In the genomic region with DNA sequence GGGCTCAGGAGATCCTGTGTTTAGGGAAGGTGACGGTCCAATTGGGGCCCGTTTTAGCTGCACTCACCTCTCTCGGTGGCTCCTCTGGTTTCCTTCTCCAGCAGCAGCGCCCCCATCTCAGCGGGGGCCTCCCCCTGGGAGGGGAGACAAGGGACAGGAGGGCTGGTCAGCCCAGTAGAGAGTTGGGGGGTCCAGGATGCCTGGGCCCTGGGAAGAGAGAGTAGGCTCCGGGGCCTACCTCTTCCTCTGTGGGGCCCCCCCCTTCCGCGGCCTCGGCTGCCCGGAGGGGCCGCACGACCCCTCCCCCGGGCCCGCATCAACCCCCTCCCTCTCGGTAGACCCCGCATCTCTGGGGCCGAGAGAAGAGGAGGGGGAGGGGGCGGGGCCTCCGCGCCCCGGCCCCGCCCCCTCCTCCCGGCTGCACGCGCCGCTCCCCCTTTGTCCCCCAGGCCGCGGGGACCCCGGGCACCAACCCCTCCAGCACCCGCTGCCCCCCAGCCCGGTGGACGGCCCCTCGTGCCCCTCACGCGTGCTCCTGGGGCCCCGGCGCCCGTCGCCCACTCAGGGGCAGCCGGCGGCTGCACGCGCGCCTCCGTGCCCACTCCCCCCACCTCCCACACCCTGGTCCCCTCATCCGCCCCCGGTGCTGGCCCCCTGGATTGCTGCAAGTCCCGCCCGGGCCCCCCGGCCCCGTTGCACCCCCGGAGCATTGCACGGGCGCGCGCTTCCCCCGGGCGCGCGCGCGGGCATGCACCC, we compare ENCODE assay signal across 8 cellular contexts. TPM values are rescaled to one million over a fixed set of nuclear protein-coding genes. Genes with fewer than 3 reads are reported as not detected.
A peak's percentile ranks its signal among the peaks of the same experiment; 100 is the strongest.
DNase-seq lines count a peak whose midpoint lies in the region; ATAC-seq, FAIRE-seq and TF ChIP-seq lines count a peak whose summit lies in the region.

No MANE protein-coding gene starts in this region.

- no peaks in the 10 kb centered on the region for H3K27me3 Mint-ChIP-seq in dendritic cell treated with granulocyte-macrophage colony-stimulating factor and Interleukin-4, amounts not matched to agents 40 ng/mL and 50 ng/mL, for 4 days
- no peaks in the 10 kb centered on the region for H3K27me3 Mint-ChIP-seq in natural killer cell (ENCODE audit: low read depth in 2 of 2)

- TF ChIP-seq CTCF in NB4 (IDR thresholded peaks at IDR 0.05; ENCODE audit: low read depth, low read length) (no peak), natural killer cell (IDR thresholded peaks at IDR 0.05) (no peak)

- no peak for TF ChIP-seq POLR2A in NB4 (IDR thresholded peaks at IDR 0.05; ENCODE audit: extremely low read depth, insufficient read length)

- peak overlapping the region; percentile 49 for H3K27ac Mint-ChIP-seq in dendritic cell treated with granulocyte-macrophage colony-stimulating factor and Interleukin-4, amounts not matched to agents 40 ng/mL and 50 ng/mL, for 4 days
- H3K27ac Mint-ChIP-seq in natural killer cell: peak overlapping the region; percentile 86 to 92

- DNase-seq in GM03348 (ENCODE audit: low spot score) (peak; percentile 51), NB4 (ENCODE audit: low read depth) (peak; percentile 29), natural killer cell (no peak), GM19238 (ENCODE audit: insufficient read length, low spot score) (no peak), AG08396 (ENCODE audit: low spot score) (no peak), RCC 7860 (ENCODE audit: low spot score) (no peak)

- H3K4me3 Mint-ChIP-seq in dendritic cell treated with granulocyte-macrophage colony-stimulating factor and Interleukin-4, amounts not matched to agents 40 ng/mL and 50 ng/mL, for 4 days: peak overlapping the region; percentile 75
- peak overlapping the region; percentile 97 for H3K4me3 Mint-ChIP-seq in natural killer cell

- intact Hi-C loops in dendritic cell treated with granulocyte-macrophage colony-stimulating factor and Interleukin-4, amounts not matched to agents 40 ng/mL and 50 ng/mL, for 4 days (cut with micrococcal nuclease): loop anchor here (5.0 kb wide), 1 partner anchor 60 kb away; a partner anchor contains a TSS
- intact Hi-C loops in natural killer cell (cut with micrococcal nuclease): loop anchor here (1.0 to 5.0 kb wide), 2 partner anchors 34 to 60 kb away; a partner anchor contains a TSS

- H3K9me3 Mint-ChIP-seq in dendritic cell treated with granulocyte-macrophage colony-stimulating factor and Interleukin-4, amounts not matched to agents 40 ng/mL and 50 ng/mL, for 4 days: no peaks in the 10 kb centered on the region
- no peaks in the 10 kb centered on the region for H3K9me3 Mint-ChIP-seq in natural killer cell

- peak overlapping the region; percentile 66 for H3K4me3 ChIP-seq in NB4 (ENCODE audit: low read depth, low read length)

- no peak for FAIRE-seq in RCC 7860 (lab: Jason Lieb, UNC)

- H3K36me3 Mint-ChIP-seq in dendritic cell treated with granulocyte-macrophage colony-stimulating factor and Interleukin-4, amounts not matched to agents 40 ng/mL and 50 ng/mL, for 4 days (ENCODE audit: low read depth): peaks cover 73% of the 10 kb centered on the region
- H3K36me3 Mint-ChIP-seq in natural killer cell: no peaks in the 10 kb centered on the region

- ATAC-seq in natural killer cell (peak; percentile 3 to 5 (median 4)), HG03175 (IDR thresholded peaks at IDR 0.05; ENCODE audit: unreplicated experiment) (no peak)

- H3K4me1 Mint-ChIP-seq in dendritic cell treated with granulocyte-macrophage colony-stimulating factor and Interleukin-4, amounts not matched to agents 40 ng/mL and 50 ng/mL, for 4 days (ENCODE audit: low read depth): peaks cover 50% of the 10 kb centered on the region
- H3K4me1 Mint-ChIP-seq in natural killer cell: peaks cover 27 to 45% of the 10 kb centered on the region in 2 donors

RNA-seq across cellular contexts. Expression of a gene that starts 0.5 kb away (rescaled TPM):
- total RNA-seq in natural killer cell: 10 to 100 TPM; 49.3 to 56.6 (median 55.8) TPM

RNA-seq across cellular contexts. Expression of a gene that starts 4.9 kb away (rescaled TPM):
- under 1 TPM; 0.54 to 0.77 (median 0.63) TPM for total RNA-seq in natural killer cell

RNA-seq across cellular contexts. Expression of a gene that starts 18.2 kb away (rescaled TPM):
- total RNA-seq in natural killer cell: under 1 TPM in 1 of 3 donors, not detected in 2; 0.48 TPM

RNA-seq across cellular contexts. Expression of a gene that starts 30.5 kb away (rescaled TPM):
- total RNA-seq in natural killer cell: 1 to 10 TPM in 2 of 3 donors, under 1 TPM in 1; 0.55 to 1.3 (median 1.0) TPM

RNA-seq across cellular contexts. Expression of a gene that starts 34.4 kb away (rescaled TPM):
- 10 to 100 TPM; 36.1 to 69.6 (median 51.5) TPM for total RNA-seq in natural killer cell

Comparison
In these comparisons a context has a peak if more than half of its experiments do, and no peak if none do; other contexts are left out.
1. DNase-seq: peak in GM03348 (single experiment) and NB4 (single experiment); none in natural killer cell (single experiment), GM19238 (single experiment), AG08396 (single experiment) and RCC 7860 (single experiment).